24 cellular contexts compared by ENCODE assay signal in genomic region chr12:131039551-131039950, GRCh38.
"Had no signal": no experiment of that assay in that cellular context is flagged by ENCODE, and none has a peak within 500 bp of the region (broad histone marks: within the 10 kb centered on the region; RNA-seq: fewer than 3 reads in every experiment).

No MANE protein-coding gene starts in this region.

- H3K9me3 ChIP-seq: ascending aorta, body of pancreas, SJCRH30 had no signal

- H3K4me3 Mint-ChIP-seq: activated CD8-positive, alpha-beta T cell treated with anti-CD3 and anti-CD28 coated beads for 36 hours; activated naive CD4-positive, alpha-beta T cell treated with anti-CD3 and anti-CD28 coated beads, Interleukin-2, amount 50 U/mL, for 24 hours; T-helper 1 cell treated with Interleukin-12 subunit alpha and Interleukin-12 subunit beta and Interleukin-4 antibody, amounts not matched to agents 30 μg/mL and 1 μg/mL, for 36 hours had no signal

- H3K4me1 ChIP-seq: ascending aorta, body of pancreas, SJCRH30 had no signal

- H3K36me3 ChIP-seq: ascending aorta, SJCRH30 had no signal

- DNase-seq: activated CD4-positive, alpha-beta T cell treated with anti-CD3 and anti-CD28 coated beads for 4 hours; activated CD8-positive, alpha-beta memory T cell treated with anti-CD3 and anti-CD28 coated beads, Interleukin-2, amount 50 U/mL, for 4 hours; activated CD8-positive, alpha-beta T cell treated with anti-CD3 and anti-CD28 coated beads for 36 hours; activated naive CD4-positive, alpha-beta T cell; body of pancreas; central memory CD4-positive, alpha-beta T cell; Karpas-422; MM.1S; NCI-H1105; NCI-H1436; NCI-H1694 treated with DMSO at 0.1 percent for 48 hours; NCI-H2029 treated with DMSO at 0.1 percent for 48 hours; NCI-H345; NCI-H510A; NCI-H526 treated with DMSO at 0.1 percent for 48 hours; NCI-H82; OCI-M1; Right ventricle myocardium superior; RPMI8226; SJCRH30 had no signal

- H3K9me3 Mint-ChIP-seq: activated CD8-positive, alpha-beta T cell treated with anti-CD3 and anti-CD28 coated beads for 36 hours; activated naive CD4-positive, alpha-beta T cell treated with anti-CD3 and anti-CD28 coated beads, Interleukin-2, amount 50 U/mL, for 24 hours had no signal

- H3K36me3 Mint-ChIP-seq: activated naive CD4-positive, alpha-beta T cell treated with anti-CD3 and anti-CD28 coated beads, Interleukin-2, amount 50 U/mL, for 24 hours had no signal

- H3K27me3 ChIP-seq: ascending aorta, body of pancreas had no signal

- ATAC-seq: activated CD8-positive, alpha-beta T cell treated with anti-CD3 and anti-CD28 coated beads for 36 hours; body of pancreas; Panc1 had no signal

- H3K27ac Mint-ChIP-seq: activated CD8-positive, alpha-beta T cell treated with anti-CD3 and anti-CD28 coated beads for 36 hours; activated naive CD4-positive, alpha-beta T cell treated with anti-CD3 and anti-CD28 coated beads, Interleukin-2, amount 50 U/mL, for 24 hours; T-helper 1 cell treated with Interleukin-12 subunit alpha and Interleukin-12 subunit beta and Interleukin-4 antibody, amounts not matched to agents 30 μg/mL and 1 μg/mL, for 36 hours had no signal

- H3K27me3 Mint-ChIP-seq: activated CD8-positive, alpha-beta T cell treated with anti-CD3 and anti-CD28 coated beads for 36 hours; activated naive CD4-positive, alpha-beta T cell treated with anti-CD3 and anti-CD28 coated beads, Interleukin-2, amount 50 U/mL, for 24 hours had no signal

- H3K4me3 ChIP-seq: ascending aorta, body of pancreas, SJCRH30 had no signal

- H3K27ac ChIP-seq: ascending aorta, body of pancreas, SJCRH30 had no signal

- H3K4me1 Mint-ChIP-seq: activated naive CD4-positive, alpha-beta T cell treated with anti-CD3 and anti-CD28 coated beads, Interleukin-2, amount 50 U/mL, for 24 hours had no signal
